8 cellular contexts compared by ENCODE assay signal in genomic region chr6:24991748-24992467, GRCh38. TPM values are rescaled to one million over a fixed set of nuclear protein-coding genes. Genes with fewer than 3 reads are reported as not detected.
A peak's percentile ranks its signal among the peaks of the same experiment; 100 is the strongest.
DNase-seq lines count a peak whose midpoint lies in the region; ATAC-seq, FAIRE-seq and TF ChIP-seq lines count a peak whose summit lies in the region.

No MANE protein-coding gene starts in this region.

- peak; percentile 80 for ATAC-seq in HG02571 (IDR thresholded peaks at IDR 0.05; ENCODE audit: unreplicated experiment)

- FAIRE-seq in astrocyte (lab: Jason Lieb, UNC) (peak; percentile 52), keratinocyte (lab: Jason Lieb, UNC) (peak; percentile 81)

- H4K20me1 ChIP-seq in astrocyte (ENCODE audit: insufficient read depth, low read length) = no peaks in the 10 kb centered on the region
- H4K20me1 ChIP-seq in keratinocyte (ENCODE audit: control insufficient read depth, extremely low read depth, insufficient read depth, low read length) = no peaks in the 10 kb centered on the region

- H3K9ac ChIP-seq in astrocyte (ENCODE audit: low read length) (no peak overlapping the region), keratinocyte (ENCODE audit: control insufficient read depth, extremely low read depth, insufficient read depth, low read length) (no peak overlapping the region)

- no peak overlapping the region for H3K27ac ChIP-seq in astrocyte (ENCODE audit: low read depth, low read length)
- H3K27ac ChIP-seq in keratinocyte (ENCODE audit: control insufficient read depth, insufficient read depth, low read length) = no peak overlapping the region

- H3K36me3 Mint-ChIP-seq in astrocyte (ENCODE audit: low read depth, unreplicated experiment) = no peaks in the 10 kb centered on the region

- H3K4me1 Mint-ChIP-seq in astrocyte (ENCODE audit: low read depth, unreplicated experiment) = peaks cover 7% of the 10 kb centered on the region

- H3K9me1 ChIP-seq in keratinocyte (ENCODE audit: control insufficient read depth, extremely low read depth, insufficient read depth, low read length) = no peaks in the 10 kb centered on the region

- no peaks in the 10 kb centered on the region for H3K36me3 ChIP-seq in astrocyte (ENCODE audit: insufficient read depth, low read length)
- H3K36me3 ChIP-seq in keratinocyte (ENCODE audit: control insufficient read depth in 2 of 2, extremely low read depth in 1 of 2, insufficient read depth in 2 of 2, low read length in 2 of 2) = no peaks in the 10 kb centered on the region

- H3K4me2 ChIP-seq in astrocyte (ENCODE audit: low read length) (no peak overlapping the region), keratinocyte (ENCODE audit: control insufficient read depth, extremely low read depth, insufficient read depth, low read depth, low read length) (no peak overlapping the region)

- no peaks in the 10 kb centered on the region for H3K27me3 Mint-ChIP-seq in astrocyte (ENCODE audit: low read depth, unreplicated experiment)

- H2AFZ ChIP-seq in astrocyte (ENCODE audit: low read depth, low read length) = no peak overlapping the region
- H2AFZ ChIP-seq in keratinocyte (ENCODE audit: control insufficient read depth, low read length) = no peak overlapping the region

- no peak for TF ChIP-seq POLR2A in NB4 (IDR thresholded peaks at IDR 0.05; ENCODE audit: extremely low read depth, insufficient read length)

- dilution Hi-C loops in keratinocyte (cut with MboI; ENCODE audit: extremely low pct_ligation_motif_present, low sequenced_read_pairs) = loop anchor here (25.0 kb wide), 1 partner anchor 130 kb away; no protein-coding TSS in a partner anchor

- H3K9me3 ChIP-seq in astrocyte (ENCODE audit: insufficient read depth, low read depth, low read length) (no peaks in the 10 kb centered on the region), keratinocyte (ENCODE audit: control insufficient read depth, low read depth, low read length) (no peaks in the 10 kb centered on the region)

- H3K79me2 ChIP-seq in astrocyte (ENCODE audit: insufficient read depth, low read length) (no peaks in the 10 kb centered on the region), keratinocyte (ENCODE audit: control insufficient read depth, insufficient read depth, low read length) (no peaks in the 10 kb centered on the region)

- no peaks in the 10 kb centered on the region for H3K27me3 ChIP-seq in astrocyte (ENCODE audit: insufficient read depth, low read length)
- H3K27me3 ChIP-seq in keratinocyte (ENCODE audit: control insufficient read depth, extremely low read depth, insufficient read depth, low read length) = no peaks in the 10 kb centered on the region

- DNase-seq in NCI-H2081 (lab: John Stamatoyannopoulos, UW) (peak; percentile 26 to 76), NCI-H2081 treated with DMSO at 0.1 percent for 48 hours (lab: John Stamatoyannopoulos, UW) (no peak), NB4 (ENCODE audit: low read depth) (peak; percentile 77), T-helper 2 cell (peak; percentile 15 to 86 (median 60)), astrocyte (ENCODE audit: low read depth) (no peak), keratinocyte (ENCODE audit: low read depth, low spot score) (no peak)
- DNase-seq in stimulated activated CD4-positive, alpha-beta T cell treated with anti-CD3 and anti-CD28 coated beads, TNF-alpha, amount 100 ng/mL, for 24 hours (ENCODE audit: low read depth in 3 of 3) = peak; percentile 45 to 58 (median 55)

- TF ChIP-seq CTCF in NB4 (IDR thresholded peaks at IDR 0.05; ENCODE audit: low read depth, low read length) (peak; percentile 72), astrocyte (IDR thresholded peaks at IDR 0.05; ENCODE audit: insufficient read depth, low read depth, low read length) (peak; percentile 57), keratinocyte (optimal IDR thresholded peaks at IDR 0.05 in 1 of 3, IDR thresholded peaks at IDR 0.05 in 1 of 3, conservative IDR thresholded peaks at IDR 0.05 in 1 of 3; ENCODE audit: extremely low read depth in 1 of 3, insufficient read depth in 2 of 3, low read length in 3 of 3) (peak; percentile 61 to 79 (median 72))

- H3K27ac Mint-ChIP-seq in astrocyte (ENCODE audit: unreplicated experiment) = no peak overlapping the region

- no peaks in the 10 kb centered on the region for H3K4me1 ChIP-seq in astrocyte (ENCODE audit: insufficient read depth, low read length)
- no peaks in the 10 kb centered on the region for H3K4me1 ChIP-seq in keratinocyte (ENCODE audit: control insufficient read depth, extremely low read depth, insufficient read depth, low read length)

- peaks cover 4% of the 10 kb centered on the region for H3K9me3 Mint-ChIP-seq in astrocyte (ENCODE audit: unreplicated experiment)

- H3K4me3 Mint-ChIP-seq in astrocyte (ENCODE audit: unreplicated experiment) = no peak overlapping the region

- H3K4me3 ChIP-seq in NB4 (ENCODE audit: low read depth, low read length) (no peak overlapping the region), astrocyte (ENCODE audit: insufficient read depth, low read depth, low read length) (no peak overlapping the region), keratinocyte (ENCODE audit: control insufficient read depth in 2 of 3, extremely low read depth in 1 of 3, insufficient read depth in 2 of 3, low read depth in 1 of 3, low read length in 3 of 3) (no peak overlapping the region)

RNA-seq across cellular contexts. Expression of gene RIPOR2, which starts 56.1 kb away (rescaled TPM):
- total RNA-seq in astrocyte = 0.29 and 0.95 TPM in 2 replicates
- 0.01 to 0.07 TPM (median 0.01 TPM) in 3 replicates for polyA plus RNA-seq in keratinocyte
- polyA plus RNA-seq in keratinocyte (2011; ENCODE audit: low read depth) = 0.29 TPM
- polyA plus RNA-seq in keratinocyte (2011; cell fraction: cytosol; rRNA removed) = 0.01 and 0.02 TPM in 2 replicates
- 0.06 and 0.07 TPM in 2 replicates for polyA plus RNA-seq in keratinocyte (2011; cell fraction: nucleus; rRNA removed)
- polyA plus RNA-seq in keratinocyte (2012; ENCODE audit: low replicate concordance) = 0.10 TPM in 1 of 2 replicates, not detected in the other
- 0.10 TPM in 1 of 3 replicates, not detected in the others for polyA minus RNA-seq in keratinocyte
- polyA minus RNA-seq in keratinocyte (2011; cell fraction: cytosol; rRNA and poly(A)+ RNA removed) = not detected
- polyA minus RNA-seq in keratinocyte (2011; cell fraction: nucleus; rRNA and poly(A)+ RNA removed) = not detected in 2 replicates

Comparison
In these comparisons a context has a peak if more than half of its experiments do, and no peak if none do; other contexts are left out.
1. DNase-seq: peak in NCI-H2081 (2 of 2), NB4 (single experiment), T-helper 2 cell (5 of 5) and stimulated activated CD4-positive, alpha-beta T cell treated with anti-CD3 and anti-CD28 coated beads, TNF-alpha, amount 100 ng/mL, for 24 hours (3 of 3); none in NCI-H2081 treated with DMSO at 0.1 percent for 48 hours (single experiment), astrocyte (single experiment) and keratinocyte (single experiment).
2. Peak in every context shown above with its lines, with median percentiles within 50 percentile points of each other: CTCF ChIP-seq.